In genomic region chr16:17135439-17135838, GRCh38 we compare ENCODE assay signal across 20 cellular contexts.
DNase-seq lines count a peak whose midpoint lies in the region; ATAC-seq and TF ChIP-seq lines count a peak whose summit lies in the region.
"Had no signal": no experiment of that assay in that cellular context is flagged by ENCODE, and none has a peak within 500 bp of the region (broad histone marks: within the 10 kb centered on the region; RNA-seq: fewer than 3 reads in every experiment).

No MANE protein-coding gene starts in this region.

- ATAC-seq in SK-N-SH treated with all-trans-retinoic acid at 6 μM for 48 hours (no peak), HG03097 (IDR thresholded peaks at IDR 0.05; ENCODE audit: low FRiP score, unreplicated experiment) (no peak), left colon (no peak)
- no peak for ATAC-seq in stimulated activated naive B cell treated with anti-CD40 and anti-IgM and Interleukin-4, amounts not matched to agents 10 μg/mL and 1 μg/mL and 100 μg/mL, for 72 hours (replicated peaks)
- ATAC-seq: CD8-positive, alpha-beta T cell had no signal

- peaks cover 25 to 40% of the 10 kb centered on the region in 2 donors for H3K4me1 Mint-ChIP-seq in stimulated activated naive B cell treated with anti-CD40 and anti-IgM and Interleukin-4, amounts not matched to agents 10 μg/mL and 1 μg/mL and 100 μg/mL, for 72 hours

- H3K27me3 Mint-ChIP-seq in stimulated activated naive B cell treated with anti-CD40 and anti-IgM and Interleukin-4, amounts not matched to agents 10 μg/mL and 1 μg/mL and 100 μg/mL, for 72 hours, result no peaks in the 10 kb centered on the region
- H3K27me3 Mint-ChIP-seq: B cell; CD4-positive, CD25-positive, alpha-beta regulatory T cell had no signal

- H3K4me2 ChIP-seq in SK-N-SH (no peak overlapping the region), SU-DHL-6 (ENCODE audit: low read depth, low read length, poor library complexity, severe bottlenecking) (peak overlapping the region; percentile 22)
- H3K4me2 ChIP-seq: BLaER1 had no signal

- intact Hi-C loops in left colon (cut with DNase I, micrococcal nuclease), result no loop called here

- H3K36me3 ChIP-seq in SK-N-SH (replicated peaks in 1 of 2; ENCODE audit: control insufficient read depth in 1 of 2, insufficient read depth in 2 of 2, low read length in 1 of 2) (peaks cover 53 to 85% of the 10 kb centered on the region in 2 experiments), SU-DHL-6 (ENCODE audit: low read length) (no peaks in the 10 kb centered on the region; the same call in 1 of the 2 replicates)

- H3K9me3 ChIP-seq in SK-N-SH, result no peaks in the 10 kb centered on the region
- no peaks in the 10 kb centered on the region for H3K9me3 ChIP-seq in SU-DHL-6 (ENCODE audit: insufficient read depth, low read length)
- H3K9me3 ChIP-seq: BLaER1, Caco-2 had no signal

- peaks cover 17% of the 10 kb centered on the region for H3F3A ChIP-seq in SK-N-SH (replicated peaks; ENCODE audit: insufficient read depth)
- no peaks in the 10 kb centered on the region for H3F3A ChIP-seq in SU-DHL-6 (ENCODE audit: insufficient read depth)

- H3K79me2 ChIP-seq in SK-N-SH (ENCODE audit: insufficient read depth) (peaks cover 46% of the 10 kb centered on the region), SU-DHL-6 (ENCODE audit: insufficient read depth, low read length) (no peaks in the 10 kb centered on the region)

- H3K4me1 ChIP-seq in SK-N-SH (ENCODE audit: control insufficient read depth in 1 of 2, insufficient read depth in 2 of 2, low read depth in 1 of 2, low read length in 1 of 2), result peaks cover 0 to 2% of the 10 kb centered on the region in 2 experiments; a peak in 1 of 4 replicates
- H3K4me1 ChIP-seq: BLaER1, Caco-2 had no signal

- H3K9ac ChIP-seq in SK-N-SH (no peak overlapping the region), SU-DHL-6 (ENCODE audit: low read length) (no peak overlapping the region)
- H3K9ac ChIP-seq: BLaER1, GM23248 had no signal

- H3K4me3 ChIP-seq in SK-N-SH (ENCODE audit: low read depth in 2 of 2, low read length in 1 of 2) (no peak overlapping the region), SU-DHL-6 (ENCODE audit: insufficient read depth, low read length, poor library complexity, severe bottlenecking) (no peak overlapping the region)
- H3K4me3 ChIP-seq: BLaER1, GM23248 had no signal

- WGBS in SK-N-SH (ENCODE audit: low lambda C conversion rate), result 85% methylated on average over 4 of the region's 4 CpGs

- TF ChIP-seq CTCF in SK-N-SH (IDR thresholded peaks at IDR 0.05) (no peak), SU-DHL-6 (IDR thresholded peaks at IDR 0.05; ENCODE audit: insufficient read depth, low read length, poor library complexity, severe bottlenecking) (no peak)

- H3K36me3 Mint-ChIP-seq in stimulated activated naive B cell treated with anti-CD40 and anti-IgM and Interleukin-4, amounts not matched to agents 10 μg/mL and 1 μg/mL and 100 μg/mL, for 72 hours, result peaks cover 71 to 87% of the 10 kb centered on the region in 2 donors

- TF ChIP-seq EP300 in SK-N-SH (IDR thresholded peaks at IDR 0.05; ENCODE audit: borderline replicate concordance in 1 of 2, low read depth in 1 of 2, low read length in 1 of 2), result no peak

- H3K27ac ChIP-seq in SK-N-SH (ENCODE audit: low read depth in 2 of 2, low read length in 1 of 2), result no peak overlapping the region
- H3K27ac ChIP-seq in SU-DHL-6 (ENCODE audit: low read depth, low read length), result 0 out of 2 replicates have a peak overlapping the region, but pooled peaks have one; percentile 6
- H3K27ac ChIP-seq: 22Rv1, BLaER1, C4-2B, GM23248 had no signal

- DNase-seq in SK-N-SH (no peak), left colon (no peak)
- DNase-seq in stimulated activated naive B cell treated with anti-CD40 and anti-IgM and Interleukin-4, amounts not matched to agents 10 μg/mL and 1 μg/mL and 100 μg/mL, for 72 hours, result no peak
- DNase-seq: Caco-2; CD4-positive, CD25-positive, alpha-beta regulatory T cell; CD8-positive, alpha-beta T cell; DMS153; DMS79; EL; GDM1; GM23248; H7; HCEC 1CT had no signal

- TF ChIP-seq RAD21 in SK-N-SH (IDR thresholded peaks at IDR 0.05; ENCODE audit: low read length), result no peak

- CTCF ChIA-PET in SK-N-SH (lab: Yijun Ruan, JAX), result interaction anchor here (0.6 to 1.5 kb wide), 4 partner anchors 9 to 274 kb away, joined by 3 to 5 read pairs (median 4); no protein-coding TSS in a partner anchor

- H2AFZ ChIP-seq in SK-N-SH (ENCODE audit: low read depth), result no peak overlapping the region
- H2AFZ ChIP-seq in SU-DHL-6 (ENCODE audit: low read depth, low read length, severe bottlenecking), result no peak overlapping the region
- H2AFZ ChIP-seq: GM23248 had no signal

- peak overlapping the region; percentile 25 for H3K27ac Mint-ChIP-seq in stimulated activated naive B cell treated with anti-CD40 and anti-IgM and Interleukin-4, amounts not matched to agents 10 μg/mL and 1 μg/mL and 100 μg/mL, for 72 hours
- H3K27ac Mint-ChIP-seq: B cell; CD8-positive, alpha-beta T cell had no signal

- H3K9me3 Mint-ChIP-seq in stimulated activated naive B cell treated with anti-CD40 and anti-IgM and Interleukin-4, amounts not matched to agents 10 μg/mL and 1 μg/mL and 100 μg/mL, for 72 hours, result peaks cover 0 to 2% of the 10 kb centered on the region in 2 donors
- H3K9me3 Mint-ChIP-seq: CD4-positive, CD25-positive, alpha-beta regulatory T cell; CD8-positive, alpha-beta T cell had no signal

- H4K20me1 ChIP-seq in SK-N-SH (ENCODE audit: insufficient read depth), result peaks cover 87% of the 10 kb centered on the region
- peaks cover 6% of the 10 kb centered on the region; the same call in 1 of the 2 replicates for H4K20me1 ChIP-seq in SU-DHL-6 (ENCODE audit: low read depth, low read length)

- H3K27me3 ChIP-seq in SK-N-SH (ENCODE audit: insufficient read depth), result no peaks in the 10 kb centered on the region
- no peaks in the 10 kb centered on the region for H3K27me3 ChIP-seq in SU-DHL-6 (ENCODE audit: low read length)
- H3K27me3 ChIP-seq: BLaER1 had no signal

- no peak overlapping the region for H3K4me3 Mint-ChIP-seq in stimulated activated naive B cell treated with anti-CD40 and anti-IgM and Interleukin-4, amounts not matched to agents 10 μg/mL and 1 μg/mL and 100 μg/mL, for 72 hours
- H3K4me3 Mint-ChIP-seq: B cell; CD4-positive, CD25-positive, alpha-beta regulatory T cell; CD8-positive, alpha-beta T cell had no signal

- POLR2A ChIA-PET in SK-N-SH (lab: Yijun Ruan, JAX), result no interaction called here

- H3K9me2 ChIP-seq in SK-N-SH, result no peaks in the 10 kb centered on the region
- H3K9me2 ChIP-seq in SU-DHL-6 (replicated peaks; ENCODE audit: insufficient read depth, low read length), result no peaks in the 10 kb centered on the region

TF ChIP-seq in SK-N-SH, 30 proteins besides CTCF, POLR2A, EP300 and RAD21:
- TF ChIP-seq MXI1 (IDR thresholded peaks at IDR 0.05; ENCODE audit: low read depth, low read length) (no peak), REST (IDR thresholded peaks at IDR 0.05; ENCODE audit: low read depth, low read length) (peak; percentile 76; the same call in 1 of the 2 replicates), TCF12 (IDR thresholded peaks at IDR 0.05) (no peak)

TF ChIP-seq in SK-N-SH treated with all-trans-retinoic acid at 6 μM for 48 hours, 23 proteins besides CTCF, POLR2A, EP300 and RAD21 (continues in another document):
- TF ChIP-seq CSRNP3 (CRISPR knock-in tag; IDR thresholded peaks at IDR 0.05) (no peak), PATZ1 (CRISPR knock-in tag; IDR thresholded peaks at IDR 0.05; ENCODE audit: borderline replicate concordance) (no peak), CREB5 (CRISPR knock-in tag; IDR thresholded peaks at IDR 0.05; ENCODE audit: low read depth) (no peak), BACH2 (CRISPR knock-in tag; IDR thresholded peaks at IDR 0.05; ENCODE audit: borderline replicate concordance) (no peak), TOX (CRISPR knock-in tag; IDR thresholded peaks at IDR 0.05; ENCODE audit: borderline replicate concordance) (no peak), GLIS3 (CRISPR knock-in tag; IDR thresholded peaks at IDR 0.05) (no peak), ISL1 (CRISPR knock-in tag; IDR thresholded peaks at IDR 0.05) (no peak), ZFP30 (CRISPR knock-in tag; IDR thresholded peaks at IDR 0.05) (no peak), OSR1 (CRISPR knock-in tag; IDR thresholded peaks at IDR 0.05) (no peak)
